In the genomic region with DNA sequence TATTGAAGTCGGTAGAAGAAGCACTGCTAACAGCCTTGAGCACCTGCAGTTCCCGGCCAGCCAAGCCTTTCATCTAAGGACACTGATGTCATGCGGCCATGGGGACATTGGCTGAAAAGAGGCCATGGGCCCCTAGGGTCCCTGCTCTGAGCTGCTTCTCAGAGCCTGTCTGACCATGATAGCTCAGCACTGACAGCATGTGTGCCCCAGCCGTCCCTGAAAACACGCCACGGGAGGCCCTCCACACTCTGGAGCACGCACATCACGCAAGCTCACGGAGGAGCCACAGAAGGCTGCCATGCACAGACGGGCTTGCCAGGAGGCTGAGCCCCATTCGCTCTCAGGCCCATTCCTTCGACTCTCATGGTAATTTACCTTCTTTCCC, we compare ENCODE assay signal across 29 cellular contexts. TPM values are rescaled to one million over a fixed set of nuclear protein-coding genes. Genes with fewer than 3 reads are reported as not detected.
DNase-seq lines count a peak whose midpoint lies in the region; ATAC-seq, FAIRE-seq and TF ChIP-seq lines count a peak whose summit lies in the region.
"Had no signal": no experiment of that assay in that cellular context is flagged by ENCODE, and none has a peak within 500 bp of the region (broad histone marks: within the 10 kb centered on the region; RNA-seq: fewer than 3 reads in every experiment).

No MANE protein-coding gene starts in this region.

- H3K4me3 Mint-ChIP-seq in astrocyte (ENCODE audit: unreplicated experiment) (no peak overlapping the region), type B pancreatic cell (no peak overlapping the region)
- H3K4me3 Mint-ChIP-seq: activated B cell treated with CpG ODN at 0.5 μM for 24 hours; activated naive CD4-positive, alpha-beta T cell treated with anti-CD3 and anti-CD28 coated beads, Interleukin-2, amount 10 ng/mL, durations not matched to agents 7 days and 5 days; activated T-helper 1 cell treated with anti-CD3 and anti-CD28 coated beads, Interleukin-12 subunit alpha, Interleukin-12 subunit beta, Interleukin-2, Interleukin-4 antibody, amounts not matched to agents 30 ng/mL and 10 ng/mL and 1 ng/mL, durations not matched to agents 14 hours and 24 hours and 36 hours; B cell; memory B cell; stimulated activated naive CD8-positive, alpha-beta T cell treated with anti-CD3 and anti-CD28 coated beads, Interleukin-15, amount 100 ng/mL, for 72 hours had no signal

- in situ Hi-C loops in gastrocnemius medialis (cut with MboI; ENCODE audit: low sequenced_read_pairs in 4 of 4) = loop anchor here in 1 of 4 donors (10.0 kb wide), 1 partner anchor 47 kb away; a partner anchor contains a TSS

- intact Hi-C loops in Right ventricle myocardium superior (cut with DNase I) (no loop called here), cardiac septum (cut with DNase I) (no loop called here), lower lobe of right lung (cut with DNase I) (no loop called here), uterus (cut with DNase I; ENCODE audit: low total_unique reads) (no loop called here), gastrocnemius medialis (cut with DNase I; ENCODE audit: low total_unique reads) (loop anchor here (10.0 kb wide), 1 partner anchor 173 kb away; no protein-coding TSS in a partner anchor)

- H4K20me1 ChIP-seq in astrocyte (ENCODE audit: insufficient read depth, low read length) = peaks cover 80% of the 10 kb centered on the region

- H3K4me1 Mint-ChIP-seq in astrocyte (ENCODE audit: low read depth, unreplicated experiment) (peaks cover 11% of the 10 kb centered on the region), type B pancreatic cell (ENCODE audit: unreplicated experiment) (peaks cover 14% of the 10 kb centered on the region)
- H3K4me1 Mint-ChIP-seq: activated naive CD4-positive, alpha-beta T cell treated with anti-CD3 and anti-CD28 coated beads, Interleukin-2, amount 10 ng/mL, durations not matched to agents 7 days and 5 days had no signal

- FAIRE-seq in astrocyte (lab: Jason Lieb, UNC) = no peak
- FAIRE-seq: A549, G401.6, H54 had no signal

- DNase-seq in Right ventricle myocardium superior = peak; percentile 30
- DNase-seq in cardiac septum (ENCODE audit: low spot score) = no peak
- DNase-seq in astrocyte (ENCODE audit: low read depth) = no peak
- DNase-seq in lower lobe of right lung = peak; percentile 35
- DNase-seq in type B pancreatic cell (ENCODE audit: extremely low spot score, unreplicated experiment) = no peak
- no peak for DNase-seq in uterus
- no peak for DNase-seq in gastrocnemius medialis
- DNase-seq in AML-193 (lab: John Stamatoyannopoulos, UW) = no peak
- DNase-seq: activated B cell treated with CpG ODN at 0.5 μM for 24 hours; activated naive CD4-positive, alpha-beta T cell treated with anti-CD3 and anti-CD28 coated beads, Interleukin-2, amount 10 ng/mL, durations not matched to agents 7 days and 5 days; anterior cingulate cortex; DMS53; effector CD4-positive, alpha-beta T cell; NCI-H1092; NCI-H187 treated with DMSO at 0.1 percent for 48 hours; NCI-H524 treated with DMSO at 0.1 percent for 48 hours; PC-3; SHP77 treated with DMSO at 0.1 percent for 48 hours; stimulated activated CD8-positive, alpha-beta memory T cell treated with anti-CD3 and anti-CD28 coated beads, Interleukin-4, amount 100 ng/mL, for 48 hours; stimulated activated naive CD8-positive, alpha-beta T cell treated with anti-CD3 and anti-CD28 coated beads, Interleukin-15, amount 100 ng/mL, for 72 hours; SW 1271 had no signal

- H3K27me3 Mint-ChIP-seq in astrocyte (ENCODE audit: low read depth, unreplicated experiment) (no peaks in the 10 kb centered on the region), type B pancreatic cell (no peaks in the 10 kb centered on the region)
- H3K27me3 Mint-ChIP-seq: activated B cell treated with CpG ODN at 0.5 μM for 24 hours; activated naive CD4-positive, alpha-beta T cell treated with anti-CD3 and anti-CD28 coated beads, Interleukin-2, amount 10 ng/mL, durations not matched to agents 7 days and 5 days; B cell; memory B cell; stimulated activated naive CD8-positive, alpha-beta T cell treated with anti-CD3 and anti-CD28 coated beads, Interleukin-15, amount 100 ng/mL, for 72 hours had no signal

- peak overlapping the region; percentile 54 for H3K4me2 ChIP-seq in astrocyte (ENCODE audit: low read length)
- H3K4me2 ChIP-seq: A549 had no signal

- H3K9ac ChIP-seq in astrocyte (ENCODE audit: low read length) = peak overlapping the region; percentile 8

- H2AFZ ChIP-seq in astrocyte (ENCODE audit: low read depth, low read length) = no peak overlapping the region

- H3K4me3 ChIP-seq in astrocyte (ENCODE audit: insufficient read depth, low read depth, low read length) (no peak overlapping the region), lower lobe of right lung (no peak overlapping the region), uterus (no peak overlapping the region), gastrocnemius medialis (no peak overlapping the region)
- H3K4me3 ChIP-seq: A549, heart left ventricle had no signal

- TF ChIP-seq CTCF in astrocyte (IDR thresholded peaks at IDR 0.05; ENCODE audit: insufficient read depth, low read depth, low read length) (no peak), lower lobe of right lung (IDR thresholded peaks at IDR 0.05) (no peak), type B pancreatic cell (conservative IDR thresholded peaks at IDR 0.05) (no peak), uterus (IDR thresholded peaks at IDR 0.05) (no peak), gastrocnemius medialis (IDR thresholded peaks at IDR 0.05 in 4 of 5, conservative IDR thresholded peaks at IDR 0.05 in 1 of 5) (no peak)

- H3K36me3 ChIP-seq in astrocyte (ENCODE audit: insufficient read depth, low read length) (no peaks in the 10 kb centered on the region), lower lobe of right lung (peaks cover 60% of the 10 kb centered on the region), uterus (no peaks in the 10 kb centered on the region), gastrocnemius medialis (peaks cover 0 to 30% of the 10 kb centered on the region in 2 donors)

- peaks cover 80% of the 10 kb centered on the region for H3K79me2 ChIP-seq in astrocyte (ENCODE audit: insufficient read depth, low read length)

- no peak for ATAC-seq in Right ventricle myocardium superior (ENCODE audit: poor library complexity)
- ATAC-seq in lower lobe of right lung = no peak
- no peak for ATAC-seq in gastrocnemius medialis
- ATAC-seq: A549; heart left ventricle; PC-3; stimulated activated naive CD8-positive, alpha-beta T cell treated with anti-CD3 and anti-CD28 coated beads, Interleukin-15, amount 100 ng/mL, for 72 hours had no signal

- H3K27ac ChIP-seq in astrocyte (ENCODE audit: low read depth, low read length) (no peak overlapping the region), lower lobe of right lung (no peak overlapping the region), uterus (no peak overlapping the region), gastrocnemius medialis (no peak overlapping the region)
- H3K27ac ChIP-seq: A549, epithelial cell of prostate, heart left ventricle had no signal

- TF ChIP-seq POLR2A in uterus (IDR thresholded peaks at IDR 0.05) (no peak), gastrocnemius medialis (IDR thresholded peaks at IDR 0.05) (no peak)

- no peaks in the 10 kb centered on the region for H3K9me3 ChIP-seq in astrocyte (ENCODE audit: insufficient read depth, low read depth, low read length)
- no peaks in the 10 kb centered on the region for H3K9me3 ChIP-seq in lower lobe of right lung
- no peaks in the 10 kb centered on the region for H3K9me3 ChIP-seq in uterus
- no peaks in the 10 kb centered on the region for H3K9me3 ChIP-seq in gastrocnemius medialis
- H3K9me3 ChIP-seq: A549, heart left ventricle had no signal

- H3K27ac Mint-ChIP-seq in astrocyte (ENCODE audit: unreplicated experiment) (no peak overlapping the region), type B pancreatic cell (peak overlapping the region; percentile 43)
- H3K27ac Mint-ChIP-seq: activated B cell treated with CpG ODN at 0.5 μM for 24 hours; activated naive CD4-positive, alpha-beta T cell treated with anti-CD3 and anti-CD28 coated beads, Interleukin-2, amount 10 ng/mL, durations not matched to agents 7 days and 5 days; activated T-helper 1 cell treated with anti-CD3 and anti-CD28 coated beads, Interleukin-12 subunit alpha, Interleukin-12 subunit beta, Interleukin-2, Interleukin-4 antibody, amounts not matched to agents 30 ng/mL and 10 ng/mL and 1 ng/mL, durations not matched to agents 14 hours and 24 hours and 36 hours; B cell; memory B cell had no signal

- H3K36me3 Mint-ChIP-seq in astrocyte (ENCODE audit: low read depth, unreplicated experiment) = peaks cover 11% of the 10 kb centered on the region
- H3K36me3 Mint-ChIP-seq in type B pancreatic cell = peaks cover 10% of the 10 kb centered on the region

- H3K27me3 ChIP-seq in astrocyte (ENCODE audit: insufficient read depth, low read length) = no peaks in the 10 kb centered on the region
- H3K27me3 ChIP-seq in lower lobe of right lung (ENCODE audit: low read depth) = no peaks in the 10 kb centered on the region
- no peaks in the 10 kb centered on the region for H3K27me3 ChIP-seq in uterus
- H3K27me3 ChIP-seq in gastrocnemius medialis = no peaks in the 10 kb centered on the region
- H3K27me3 ChIP-seq: heart left ventricle had no signal

- H3K9me3 Mint-ChIP-seq in astrocyte (ENCODE audit: unreplicated experiment) (no peaks in the 10 kb centered on the region), type B pancreatic cell (no peaks in the 10 kb centered on the region)
- H3K9me3 Mint-ChIP-seq: activated B cell treated with CpG ODN at 0.5 μM for 24 hours; activated naive CD4-positive, alpha-beta T cell treated with anti-CD3 and anti-CD28 coated beads, Interleukin-2, amount 10 ng/mL, durations not matched to agents 7 days and 5 days; activated T-helper 1 cell treated with anti-CD3 and anti-CD28 coated beads, Interleukin-12 subunit alpha, Interleukin-12 subunit beta, Interleukin-2, Interleukin-4 antibody, amounts not matched to agents 30 ng/mL and 10 ng/mL and 1 ng/mL, durations not matched to agents 14 hours and 24 hours and 36 hours; memory B cell; stimulated activated naive CD8-positive, alpha-beta T cell treated with anti-CD3 and anti-CD28 coated beads, Interleukin-15, amount 100 ng/mL, for 72 hours had no signal

- peaks cover 24% of the 10 kb centered on the region for H3K4me1 ChIP-seq in astrocyte (ENCODE audit: insufficient read depth, low read length)
- H3K4me1 ChIP-seq in lower lobe of right lung = peaks cover 36% of the 10 kb centered on the region
- no peaks in the 10 kb centered on the region for H3K4me1 ChIP-seq in uterus
- peaks cover 25 to 27% of the 10 kb centered on the region in 2 donors for H3K4me1 ChIP-seq in gastrocnemius medialis
- H3K4me1 ChIP-seq: A549 had no signal

RNA-seq across cellular contexts. Expression of a gene that starts 51.8 kb away (rescaled TPM):
- 37.2 TPM for total RNA-seq in Right ventricle myocardium superior
- total RNA-seq in cardiac septum = 30.6 TPM
- 41.6 and 46.0 TPM in 2 replicates for total RNA-seq in astrocyte
- 61.9 TPM for total RNA-seq in lower lobe of right lung
- total RNA-seq in type B pancreatic cell (ENCODE audit: low replicate concordance) = 51.3 and 106 TPM in 2 replicates
- 100 to 1,000 TPM in 1 of 4 donors, 10 to 100 TPM in 2, 1 to 10 TPM in 1; 5.9 to 103 (median 13.3) TPM for total RNA-seq in uterus
- 10 to 100 TPM; 13.9 to 37.7 (median 24.4) TPM for total RNA-seq in gastrocnemius medialis

Comparison
In these comparisons a context has a peak if more than half of its experiments do, and no peak if none do; other contexts are left out.
1. DNase-seq: peak in Right ventricle myocardium superior (single experiment) and lower lobe of right lung (single experiment); none in cardiac septum (single experiment), astrocyte (single experiment), type B pancreatic cell (single experiment), uterus (0 of 2), gastrocnemius medialis (0 of 2) and AML-193 (0 of 2).